15 cellular contexts compared by ENCODE assay signal in genomic region chr2:237207641-237208040, GRCh38.
DNase-seq lines count a peak whose midpoint lies in the region; ATAC-seq and TF ChIP-seq lines count a peak whose summit lies in the region.
"Had no signal": no experiment of that assay in that cellular context is flagged by ENCODE, and none has a peak within 500 bp of the region (broad histone marks: within the 10 kb centered on the region; RNA-seq: fewer than 3 reads in every experiment).

No MANE protein-coding gene starts in this region.

- no peaks in the 10 kb centered on the region for H3K79me2 ChIP-seq in hepatocyte

- H3K27me3 ChIP-seq in BJ (ENCODE audit: control insufficient read depth, insufficient read depth, low read length) (no peaks in the 10 kb centered on the region), brain microvascular endothelial cell (replicated peaks) (no peaks in the 10 kb centered on the region), hepatocyte (no peaks in the 10 kb centered on the region), gastrocnemius medialis (peaks cover 0 to 17% (median 0%) of the 10 kb centered on the region in 3 donors), dorsolateral prefrontal cortex (peaks cover 0 to 24% (median 4%) of the 10 kb centered on the region in 45 donors)

- no peak for TF ChIP-seq CTCF in BJ (IDR thresholded peaks at IDR 0.05; ENCODE audit: insufficient read depth, low read depth, low read length)
- no peak for TF ChIP-seq CTCF in brain microvascular endothelial cell (IDR thresholded peaks at IDR 0.05; ENCODE audit: low read depth, low read length, missing control alignments)
- no peak for TF ChIP-seq CTCF in hepatocyte (IDR thresholded peaks at IDR 0.05; ENCODE audit: poor library complexity)
- TF ChIP-seq CTCF in gastrocnemius medialis (IDR thresholded peaks at IDR 0.05 in 4 of 5, conservative IDR thresholded peaks at IDR 0.05 in 1 of 5), result no peak
- TF ChIP-seq CTCF in dorsolateral prefrontal cortex (IDR thresholded peaks at IDR 0.05 in 54 of 56, conservative IDR thresholded peaks at IDR 0.05 in 2 of 56; ENCODE audit: low read depth in 1 of 56, partially characterized antibody in 56 of 56), result no peak

- no peak overlapping the region for H2AFZ ChIP-seq in hepatocyte

- intact Hi-C loops in gastrocnemius medialis (cut with DNase I; ENCODE audit: low total_unique reads), result no loop called here
- intact Hi-C loops in dorsolateral prefrontal cortex (cut with DNase I), result no loop called here

- H3K4me2 ChIP-seq in hepatocyte, result peak overlapping the region; percentile 40

- H4K20me1 ChIP-seq in hepatocyte (ENCODE audit: insufficient read depth, poor library complexity, severe bottlenecking), result no peaks in the 10 kb centered on the region

- H3K4me1 ChIP-seq in hepatocyte (ENCODE audit: insufficient read depth), result peaks cover 39% of the 10 kb centered on the region
- peaks cover 10 to 26% of the 10 kb centered on the region in 2 donors for H3K4me1 ChIP-seq in gastrocnemius medialis

- peak; percentile 87 for DNase-seq in BJ (ENCODE audit: low read depth)
- peak; percentile 70 for DNase-seq in brain microvascular endothelial cell
- no peak for DNase-seq in hepatocyte (ENCODE audit: low spot score)
- peak; percentile 48 to 72 for DNase-seq in gastrocnemius medialis
- DNase-seq in AG08396 (ENCODE audit: low spot score), result no peak
- DNase-seq in NCI-H1436 treated with DMSO at 0.1 percent for 48 hours (lab: John Stamatoyannopoulos, UW), result no peak
- no peak for DNase-seq in dorsolateral prefrontal cortex
- DNase-seq: activated T-cell treated with anti-CD3 and anti-CD28 coated beads, Interleukin-2, amount 50 U/mL, for 72 hours; cerebellar nuclear complex; naive thymus-derived CD4-positive, alpha-beta T cell; NCI-H187 treated with DMSO at 0.1 percent for 48 hours; stimulated activated CD4-positive, alpha-beta T cell treated with anti-CD3 and anti-CD28 coated beads, Interleukin-2, amount 100 ng/mL, for 24 hours; WERI-Rb-1 had no signal

- H3K27ac ChIP-seq in brain microvascular endothelial cell (peak overlapping the region; percentile 55), hepatocyte (peak overlapping the region; percentile 97), gastrocnemius medialis (peak overlapping the region in 1 of 4 donors; percentile 31), dorsolateral prefrontal cortex (no peak overlapping the region)
- H3K27ac ChIP-seq: C4-2B, WERI-Rb-1 had no signal

- WGBS in hepatocyte (ENCODE audit: low lambda C conversion rate, missing lambda C conversion rate), result 51% methylated on average over 7 of the region's 7 CpGs

- CTCF ChIA-PET in BJ (lab: Yijun Ruan, JAX), result interaction anchor here (1.0 to 2.9 kb wide), 2 partner anchors 15 to 42 kb away, joined by 3 to 10 read pairs; no protein-coding TSS in a partner anchor

- H3K4me3 ChIP-seq in BJ (ENCODE audit: low read depth, low read length) (no peak overlapping the region), brain microvascular endothelial cell (ENCODE audit: low read depth, low read length) (no peak overlapping the region), hepatocyte (no peak overlapping the region), gastrocnemius medialis (no peak overlapping the region), dorsolateral prefrontal cortex (no peak overlapping the region)

- POLR2A ChIA-PET in BJ (lab: Charles Lee), result interaction anchor here (0.5 kb wide), 1 partner anchor 47 kb away, joined by 4 read pairs; no protein-coding TSS in a partner anchor

- ATAC-seq in gastrocnemius medialis (peak; percentile 65 to 84), esophagus mucosa (no peak)
- ATAC-seq: activated T-cell treated with anti-CD3 and anti-CD28 coated beads, Interleukin-2, amount 50 U/mL, for 72 hours; naive thymus-derived CD4-positive, alpha-beta T cell had no signal

- no peak for TF ChIP-seq POLR2A in gastrocnemius medialis (IDR thresholded peaks at IDR 0.05)

- H3K9me3 ChIP-seq in hepatocyte (ENCODE audit: low read depth) (no peaks in the 10 kb centered on the region), gastrocnemius medialis (no peaks in the 10 kb centered on the region)

- H3K36me3 ChIP-seq in BJ (ENCODE audit: control insufficient read depth, insufficient read depth, low read length), result no peaks in the 10 kb centered on the region
- no peaks in the 10 kb centered on the region for H3K36me3 ChIP-seq in brain microvascular endothelial cell (replicated peaks)
- no peaks in the 10 kb centered on the region for H3K36me3 ChIP-seq in hepatocyte (replicated peaks; ENCODE audit: insufficient read depth, low read depth)
- H3K36me3 ChIP-seq in gastrocnemius medialis, result no peaks in the 10 kb centered on the region
- H3K36me3 ChIP-seq: WERI-Rb-1 had no signal

- in situ Hi-C loops in brain microvascular endothelial cell (cut with HindIII; ENCODE audit: low pct_ligation_motif_present, low sequenced_read_pairs) (no loop called here), gastrocnemius medialis (cut with MboI; ENCODE audit: low sequenced_read_pairs in 4 of 4) (no loop called here)

- no peaks in the 10 kb centered on the region for H3K9me2 ChIP-seq in hepatocyte (replicated peaks; ENCODE audit: insufficient read depth)

Comparison
In these comparisons a context has a peak if more than half of its experiments do, and no peak if none do; other contexts are left out.
1. DNase-seq: peak in BJ (single experiment), brain microvascular endothelial cell (single experiment) and gastrocnemius medialis (2 of 2); none in hepatocyte (single experiment), AG08396 (single experiment), NCI-H1436 treated with DMSO at 0.1 percent for 48 hours (single experiment) and dorsolateral prefrontal cortex (0 of 10).
2. H3K27ac ChIP-seq: peak in brain microvascular endothelial cell (single experiment) and hepatocyte (single experiment); none in dorsolateral prefrontal cortex (0 of 59).